12 cellular contexts compared by ENCODE assay signal in the genomic region with DNA sequence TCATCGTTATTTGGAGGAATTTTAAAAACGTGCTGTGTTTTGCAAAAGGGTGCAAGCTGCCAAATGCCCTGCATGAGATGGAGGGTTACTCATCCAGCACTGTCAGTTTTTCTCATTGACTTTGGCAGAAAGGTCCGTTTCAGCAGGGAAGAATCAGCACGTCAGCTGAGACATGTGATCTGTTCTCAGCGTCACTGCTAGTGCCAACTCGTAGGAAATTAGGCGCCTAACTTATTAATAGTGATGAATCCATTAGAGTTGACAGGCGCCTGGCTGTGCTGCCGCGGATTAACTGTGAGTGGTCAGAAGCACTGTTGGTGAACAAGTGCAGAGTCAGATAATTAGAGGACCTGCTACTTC.
A peak's percentile ranks its signal among the peaks of the same experiment; 100 is the strongest.
DNase-seq lines count a peak whose midpoint lies in the region; TF ChIP-seq lines count a peak whose summit lies in the region.
"Had no signal": no experiment of that assay in that cellular context is flagged by ENCODE, and none has a peak within 500 bp of the region (broad histone marks: within the 10 kb centered on the region; RNA-seq: fewer than 3 reads in every experiment).

No MANE protein-coding gene starts in this region.

- no peaks in the 10 kb centered on the region for H3K4me1 ChIP-seq in SK-N-SH (ENCODE audit: control insufficient read depth in 1 of 2, insufficient read depth in 2 of 2, low read depth in 1 of 2, low read length in 1 of 2)
- H3K4me1 ChIP-seq: lower lobe of right lung had no signal

- CTCF ChIA-PET in SK-N-SH (lab: Yijun Ruan, JAX): no interaction called here

- no peaks in the 10 kb centered on the region for H3F3A ChIP-seq in SK-N-SH (replicated peaks; ENCODE audit: insufficient read depth)

- no peak overlapping the region for H3K9ac ChIP-seq in SK-N-SH

- 9% methylated on average over 10 of the region's 10 CpGs for WGBS in SK-N-SH (ENCODE audit: low lambda C conversion rate)

- no peaks in the 10 kb centered on the region for H3K9me3 ChIP-seq in SK-N-SH
- H3K9me3 ChIP-seq: lower lobe of right lung had no signal

- in situ Hi-C loops in astrocyte of the spinal cord (cut with HindIII; ENCODE audit: low sequenced_read_pairs): no loop called here

- H3K27me3 ChIP-seq in SK-N-SH (ENCODE audit: insufficient read depth): peaks cover 3% of the 10 kb centered on the region; the same call in 1 of the 2 replicates
- H3K27me3 ChIP-seq: tibial nerve had no signal

- no peaks in the 10 kb centered on the region for H3K9me2 ChIP-seq in SK-N-SH

- H3K79me2 ChIP-seq in SK-N-SH (ENCODE audit: insufficient read depth): no peaks in the 10 kb centered on the region

- no peak overlapping the region for H3K4me3 Mint-ChIP-seq in CD14-positive monocyte
- H3K4me3 Mint-ChIP-seq: central memory CD8-positive, alpha-beta T cell had no signal

- POLR2A ChIA-PET in SK-N-SH (lab: Yijun Ruan, JAX): no interaction called here

- no peak overlapping the region for H3K4me3 ChIP-seq in astrocyte of the spinal cord (ENCODE audit: low read depth, low read length)
- H3K4me3 ChIP-seq in SK-N-SH (ENCODE audit: low read depth in 2 of 2, low read length in 1 of 2): no peak overlapping the region
- H3K4me3 ChIP-seq: lower lobe of right lung, tibial nerve had no signal

- TF ChIP-seq EP300 in SK-N-SH (IDR thresholded peaks at IDR 0.05; ENCODE audit: borderline replicate concordance in 1 of 2, low read depth in 1 of 2, low read length in 1 of 2): no peak

- H3K27ac ChIP-seq in substantia nigra (ENCODE audit: low read depth, low read length, poor library complexity, severe bottlenecking): no peak overlapping the region
- H3K27ac ChIP-seq in SK-N-SH (ENCODE audit: low read depth in 2 of 2, low read length in 1 of 2): no peak overlapping the region
- H3K27ac ChIP-seq: lower lobe of right lung had no signal

- H3K4me1 Mint-ChIP-seq in CD14-positive monocyte: no peaks in the 10 kb centered on the region
- H3K4me1 Mint-ChIP-seq: central memory CD8-positive, alpha-beta T cell had no signal

- TF ChIP-seq RAD21 in SK-N-SH (IDR thresholded peaks at IDR 0.05; ENCODE audit: low read length): no peak

- no peaks in the 10 kb centered on the region for H3K36me3 Mint-ChIP-seq in CD14-positive monocyte

- intact Hi-C loops in CD14-positive monocyte (cut with micrococcal nuclease): no loop called here

- no peaks in the 10 kb centered on the region for H3K36me3 ChIP-seq in SK-N-SH (replicated peaks in 1 of 2; ENCODE audit: control insufficient read depth in 1 of 2, insufficient read depth in 2 of 2, low read length in 1 of 2)
- H3K36me3 ChIP-seq: lower lobe of right lung, tibial nerve had no signal

- H3K9me3 Mint-ChIP-seq in CD14-positive monocyte: peaks cover 0 to 3% (median 0%) of the 10 kb centered on the region in 7 donors

- no peak overlapping the region for H2AFZ ChIP-seq in SK-N-SH (ENCODE audit: low read depth)

- no peak overlapping the region for H3K4me2 ChIP-seq in SK-N-SH

- no peaks in the 10 kb centered on the region for H4K20me1 ChIP-seq in SK-N-SH (ENCODE audit: insufficient read depth)

- peaks cover 0 to 17% (median 2%) of the 10 kb centered on the region in 3 donors for H3K27me3 Mint-ChIP-seq in CD14-positive monocyte (ENCODE audit: low read depth in 3 of 3)

- no peak for TF ChIP-seq CTCF in astrocyte of the spinal cord (IDR thresholded peaks at IDR 0.05; ENCODE audit: low read depth, low read length)
- TF ChIP-seq CTCF in SK-N-SH (IDR thresholded peaks at IDR 0.05): no peak
- TF ChIP-seq CTCF in CD14-positive monocyte (IDR thresholded peaks at IDR 0.05): no peak

- DNase-seq in HS-27A (ENCODE audit: low read depth) (peak; percentile 11), astrocyte of the spinal cord (ENCODE audit: low read depth, low spot score) (peak; percentile 76), inferior parietal cortex (ENCODE audit: extremely low spot score) (peak; percentile 43), substantia nigra (lab: John Stamatoyannopoulos, UW) (peak in 26 of 49 donors; percentile 2 to 80 (median 27)), SK-N-SH (no peak), CD14-positive monocyte (ENCODE audit: low spot score) (no peak), DMS114 treated with DMSO at 0.1 percent for 48 hours (lab: John Stamatoyannopoulos, UW; ENCODE audit: unreplicated experiment) (no peak), NCI-H526 treated with DMSO at 0.1 percent for 48 hours (lab: John Stamatoyannopoulos, UW) (no peak)
- DNase-seq: lower lobe of right lung, NCI-H1436 treated with DMSO at 0.1 percent for 48 hours had no signal

- no peak overlapping the region for H3K27ac Mint-ChIP-seq in CD14-positive monocyte

TF ChIP-seq in SK-N-SH, 30 proteins besides CTCF, POLR2A, EP300 and RAD21:
- TF ChIP-seq ELF1 (IDR thresholded peaks at IDR 0.05): no peak
TF ChIP-seq in SK-N-SH: peak in this region for 0.

Comparison
In these comparisons a context has a peak if more than half of its experiments do, and no peak if none do; other contexts are left out.
1. DNase-seq: peak in HS-27A (single experiment), astrocyte of the spinal cord (single experiment), inferior parietal cortex (single experiment) and substantia nigra (26 of 49); none in SK-N-SH (single experiment), CD14-positive monocyte (single experiment), DMS114 treated with DMSO at 0.1 percent for 48 hours (single experiment) and NCI-H526 treated with DMSO at 0.1 percent for 48 hours (single experiment).